ENCODE assay signal across 8 cellular contexts in genomic region chr10:14009315-14010082, GRCh38.
DNase-seq lines count a peak whose midpoint lies in the region; ATAC-seq and TF ChIP-seq lines count a peak whose summit lies in the region.

No MANE protein-coding gene starts in this region.

- TF ChIP-seq POLR2A in uterus (IDR thresholded peaks at IDR 0.05) = no peak

- peaks cover 0 to 1% of the 10 kb centered on the region in 2 donors for H3K27me3 Mint-ChIP-seq in CD4-positive, alpha-beta memory T cell

- H3K9ac ChIP-seq in rectal smooth muscle tissue (ENCODE audit: low read length) = no peak overlapping the region

- intact Hi-C loops in CD4-positive, alpha-beta memory T cell (cut with micrococcal nuclease) = loop anchor here (1.0 to 2.0 kb wide), 3 partner anchors 23 to 222 kb away; no protein-coding TSS in a partner anchor
- intact Hi-C loops in uterus (cut with DNase I; ENCODE audit: low total_unique reads) = no loop called here

- H3K9me3 Mint-ChIP-seq in CD4-positive, alpha-beta memory T cell = no peaks in the 10 kb centered on the region

- peak overlapping the region; percentile 60 for H3K27ac ChIP-seq in CD4-positive, alpha-beta memory T cell (ENCODE audit: low read depth, low read length)
- H3K27ac ChIP-seq in rectal smooth muscle tissue (ENCODE audit: low read depth, low read length) (no peak overlapping the region), uterus (peak overlapping the region; percentile 7 to 20)

- peak; percentile 67 for ATAC-seq in HG02870 (IDR thresholded peaks at IDR 0.05; ENCODE audit: unreplicated experiment)
- ATAC-seq in HG02623 (IDR thresholded peaks at IDR 0.05; ENCODE audit: unreplicated experiment) = no peak

- peak overlapping the region; percentile 81 to 87 (median 85) for H3K4me3 Mint-ChIP-seq in CD4-positive, alpha-beta memory T cell

- peaks cover 0 to 5% of the 10 kb centered on the region in 2 donors for H3K36me3 Mint-ChIP-seq in CD4-positive, alpha-beta memory T cell

- H3K36me3 ChIP-seq in CD4-positive, alpha-beta memory T cell (ENCODE audit: insufficient read depth, low read length) = no peaks in the 10 kb centered on the region
- no peaks in the 10 kb centered on the region for H3K36me3 ChIP-seq in rectal smooth muscle tissue (ENCODE audit: control insufficient read depth, insufficient read depth, low read length)
- H3K36me3 ChIP-seq in uterus = no peaks in the 10 kb centered on the region

- TF ChIP-seq CTCF in uterus (IDR thresholded peaks at IDR 0.05) = no peak

- POLR2A ChIA-PET in CD4-positive, alpha-beta memory T cell (lab: Charles Lee; ENCODE audit: partially characterized antibody) = interaction anchor here (0.6 to 3.2 kb wide), 7 partner anchors 8 to 225 kb away, joined by 3 to 16 read pairs (median 4); no protein-coding TSS in a partner anchor

- H3K27ac Mint-ChIP-seq in CD4-positive, alpha-beta memory T cell = peak overlapping the region; percentile 73 to 96 (median 90)

- peak overlapping the region; percentile 26 to 65 for H3K4me3 ChIP-seq in CD4-positive, alpha-beta memory T cell (ENCODE audit: low read length in 2 of 2)
- H3K4me3 ChIP-seq in rectal smooth muscle tissue (ENCODE audit: low read length) (peak overlapping the region; percentile 46), uterus (peak overlapping the region; percentile 15)

- peaks cover 25 to 57% (median 41%) of the 10 kb centered on the region in 4 donors for H3K4me1 Mint-ChIP-seq in CD4-positive, alpha-beta memory T cell

- no peaks in the 10 kb centered on the region for H3K27me3 ChIP-seq in CD4-positive, alpha-beta memory T cell (ENCODE audit: insufficient read depth, low read length)
- H3K27me3 ChIP-seq in rectal smooth muscle tissue (ENCODE audit: control insufficient read depth, insufficient read depth, low read length) (peaks cover 3% of the 10 kb centered on the region), uterus (no peaks in the 10 kb centered on the region)

- peak; percentile 71 to 89 (median 74) for DNase-seq in CD4-positive, alpha-beta memory T cell
- peak; percentile 40 to 78 for DNase-seq in activated CD4-positive, alpha-beta T cell treated with anti-CD3 and anti-CD28 coated beads, Interleukin-2, amount 50 U/mL, for 24 hours (ENCODE audit: low read depth in 1 of 2, low spot score in 1 of 2)
- peak; percentile 60 for DNase-seq in effector CD4-positive, alpha-beta T cell
- no peak for DNase-seq in uterus
- no peak for DNase-seq in NCI-H446 (lab: John Stamatoyannopoulos, UW)

- CTCF ChIA-PET in CD4-positive, alpha-beta memory T cell (lab: Charles Lee; ENCODE audit: partially characterized antibody) = interaction anchor here (1.2 kb wide), 1 partner anchor 225 kb away, joined by 3 read pairs; no protein-coding TSS in a partner anchor

- H3K9me3 ChIP-seq in CD4-positive, alpha-beta memory T cell (ENCODE audit: control insufficient read depth in 1 of 2, low read length in 2 of 2) = no peaks in the 10 kb centered on the region
- H3K9me3 ChIP-seq in uterus = no peaks in the 10 kb centered on the region

- peaks cover 31% of the 10 kb centered on the region for H3K4me1 ChIP-seq in CD4-positive, alpha-beta memory T cell (ENCODE audit: insufficient read depth, low read length)
- H3K4me1 ChIP-seq in rectal smooth muscle tissue (ENCODE audit: control insufficient read depth, insufficient read depth, low read length) = no peaks in the 10 kb centered on the region
- no peaks in the 10 kb centered on the region for H3K4me1 ChIP-seq in uterus

Comparison
In these comparisons a context has a peak if more than half of its experiments do, and no peak if none do; other contexts are left out.
1. DNase-seq: peak in CD4-positive, alpha-beta memory T cell (5 of 5), activated CD4-positive, alpha-beta T cell treated with anti-CD3 and anti-CD28 coated beads, Interleukin-2, amount 50 U/mL, for 24 hours (2 of 2) and effector CD4-positive, alpha-beta T cell (single experiment); none in uterus (0 of 2) and NCI-H446 (0 of 2).
2. Peak in every context shown above with its lines, with median percentiles within 50 percentile points of each other: H3K4me3 ChIP-seq.